Comparison of ENCODE assay signal across 2 cellular contexts in genomic region chr12:112285600-112286401, GRCh38.
A peak's percentile ranks its signal among the peaks of the same experiment; 100 is the strongest.
TF ChIP-seq lines count a peak whose summit lies in the region.

No MANE protein-coding gene starts in this region.

TF ChIP-seq in GM23338, 12 proteins besides CTCF, POLR2A, EP300 and RAD21:
- TF ChIP-seq ZNF462 (CRISPR knock-in tag; IDR thresholded peaks at IDR 0.05), result no peak
- no peak for TF ChIP-seq EZH2phosphoT487 (IDR thresholded peaks at IDR 0.05; ENCODE audit: unreplicated experiment)
- TF ChIP-seq ZNF114 (CRISPR knock-in tag; IDR thresholded peaks at IDR 0.05), result no peak
- TF ChIP-seq NANOG (IDR thresholded peaks at IDR 0.05; ENCODE audit: borderline replicate concordance), result no peak
- TF ChIP-seq REST (IDR thresholded peaks at IDR 0.05; ENCODE audit: unreplicated experiment), result no peak
- no peak for TF ChIP-seq ETS1 (IDR thresholded peaks at IDR 0.05)
- TF ChIP-seq STAT1 (IDR thresholded peaks at IDR 0.05; ENCODE audit: unreplicated experiment), result no peak
- TF ChIP-seq EZH2 (IDR thresholded peaks at IDR 0.05; ENCODE audit: low read depth, unreplicated experiment), result no peak
- TF ChIP-seq ZNF331 (CRISPR knock-in tag; IDR thresholded peaks at IDR 0.05; ENCODE audit: low read depth), result no peak
- TF ChIP-seq JUNB (IDR thresholded peaks at IDR 0.05; ENCODE audit: unreplicated experiment), result no peak
- TF ChIP-seq POLR2AphosphoS5 (IDR thresholded peaks at IDR 0.05; ENCODE audit: low read depth), result no peak
- no peak for TF ChIP-seq CREB1 (CRISPR knock-in tag; IDR thresholded peaks at IDR 0.05; ENCODE audit: low read depth)

TF ChIP-seq in K562, 482 proteins besides CTCF, POLR2A, EP300 and RAD21:
- no peak for TF ChIP-seq ZNF518B (CRISPR knock-in tag; IDR thresholded peaks at IDR 0.05)
- TF ChIP-seq CEBPG (CRISPR knock-in tag; IDR thresholded peaks at IDR 0.05), result no peak
- 0 out of 4 replicates have a peak, but pooled peaks of 1 of the 2 experiments have one; percentile 12 for TF ChIP-seq CEBPG (tag; conservative IDR thresholded peaks at IDR 0.05 in 1 of 2, IDR thresholded peaks at IDR 0.05 in 1 of 2)
- TF ChIP-seq CEBPB (tag; IDR thresholded peaks at IDR 0.05), result peak; percentile 24; the same call in 1 of the 2 replicates
